ENCODE assay signal across 11 cellular contexts in the genomic region with DNA sequence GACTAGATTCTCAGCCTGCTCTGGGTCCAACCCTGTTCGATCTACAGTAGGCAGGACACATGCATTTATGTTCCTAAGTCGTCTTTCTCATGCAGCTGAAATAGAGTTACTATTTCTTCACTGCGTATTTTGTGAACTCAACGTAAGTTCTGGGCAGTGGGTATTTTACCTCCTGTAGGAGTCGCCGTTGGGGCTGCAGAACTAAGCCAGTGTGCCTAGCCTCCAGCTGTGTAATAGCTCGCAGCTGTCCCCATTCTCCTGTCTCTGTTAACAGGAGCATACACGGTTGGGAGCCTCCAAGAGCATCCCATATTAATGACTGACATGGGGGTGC. TPM values are rescaled to one million over a fixed set of nuclear protein-coding genes. Genes with fewer than 3 reads are reported as not detected.
DNase-seq lines count a peak whose midpoint lies in the region; ATAC-seq and TF ChIP-seq lines count a peak whose summit lies in the region.
"Had no signal": no experiment of that assay in that cellular context is flagged by ENCODE, and none has a peak within 500 bp of the region (broad histone marks: within the 10 kb centered on the region; RNA-seq: fewer than 3 reads in every experiment).

No MANE protein-coding gene starts in this region.

- H3K27me3 ChIP-seq in thoracic aorta (replicated peaks; ENCODE audit: insufficient read depth): no peaks in the 10 kb centered on the region
- H3K27me3 ChIP-seq in esophagus squamous epithelium: no peaks in the 10 kb centered on the region
- H3K27me3 ChIP-seq: suprapubic skin had no signal

- H3K4me3 ChIP-seq in thoracic aorta (peak overlapping the region; percentile 68), esophagus squamous epithelium (peak overlapping the region in 1 of 4 donors; percentile 35)

- DNase-seq in activated CD4-positive, alpha-beta T cell treated with anti-CD3 and anti-CD28 coated beads for 36 hours: no peak
- DNase-seq in activated CD4-positive, alpha-beta T cell treated with anti-CD3 and anti-CD28 coated beads, Interleukin-2, amount 10 ng/mL, durations not matched to agents 7 days and 5 days: no peak
- DNase-seq in left ventricle myocardium superior (no peak), thoracic aorta (ENCODE audit: low spot score) (no peak), esophagus squamous epithelium (lab: John Stamatoyannopoulos, UW) (no peak)

- TF ChIP-seq CTCF in thoracic aorta (IDR thresholded peaks at IDR 0.05) (no peak), esophagus squamous epithelium (IDR thresholded peaks at IDR 0.05) (no peak)

- TF ChIP-seq POLR2A in esophagus squamous epithelium (IDR thresholded peaks at IDR 0.05): no peak

- H3K27ac ChIP-seq in thoracic aorta (peak overlapping the region; percentile 87 to 89), esophagus squamous epithelium (peak overlapping the region in 1 of 4 donors; percentile 82)

- peaks cover 18% of the 10 kb centered on the region for H3K4me1 Mint-ChIP-seq in activated CD4-positive, alpha-beta T cell treated with anti-CD3 and anti-CD28 coated beads for 36 hours
- peaks cover 12% of the 10 kb centered on the region for H3K4me1 Mint-ChIP-seq in activated CD4-positive, alpha-beta T cell treated with anti-CD3 and anti-CD28 coated beads, Interleukin-2, amount 10 ng/mL, durations not matched to agents 7 days and 5 days
- peaks cover 10% of the 10 kb centered on the region for H3K4me1 Mint-ChIP-seq in activated T-helper 17 cell treated with anti-CD3 and anti-CD28 coated beads, Interleukin-2, amount 50 U/mL, for 72 hours

- H3K9me3 ChIP-seq in thoracic aorta (no peaks in the 10 kb centered on the region), esophagus squamous epithelium (no peaks in the 10 kb centered on the region)
- H3K9me3 ChIP-seq: suprapubic skin had no signal

- no peak for ATAC-seq in activated CD4-positive, alpha-beta T cell treated with anti-CD3 and anti-CD28 coated beads for 36 hours
- no peak for ATAC-seq in activated T-helper 17 cell treated with anti-CD3 and anti-CD28 coated beads, Interleukin-2, amount 50 U/mL, for 72 hours (replicated peaks)
- ATAC-seq in left ventricle myocardium superior (peak; percentile 55), thoracic aorta (ENCODE audit: insufficient number of reproducible peaks, low FRiP score, low read depth) (no peak), HG02973 (IDR thresholded peaks at IDR 0.05; ENCODE audit: unreplicated experiment) (no peak), HG03520 (IDR thresholded peaks at IDR 0.05; ENCODE audit: unreplicated experiment) (no peak)

- POLR2A ChIA-PET in activated CD4-positive, alpha-beta T cell treated with anti-CD3 and anti-CD28 coated beads for 36 hours (lab: Charles Lee): interaction anchor here (0.5 kb wide), 1 partner anchor 14 kb away, joined by 5 read pairs; no protein-coding TSS in a partner anchor
- POLR2A ChIA-PET in activated CD4-positive, alpha-beta T cell treated with anti-CD3 and anti-CD28 coated beads, Interleukin-2, amount 10 ng/mL, durations not matched to agents 7 days and 5 days (lab: Charles Lee): no interaction called here

- WGBS in esophagus squamous epithelium, 2 donors: 62 to 81% methylated on average over 6 to 8 of the region's 8 CpGs

- intact Hi-C loops in activated CD4-positive, alpha-beta T cell treated with anti-CD3 and anti-CD28 coated beads for 36 hours (cut with DNase I, micrococcal nuclease): loop anchor here in 1 of 2 experiments (1.0 kb wide), 2 partner anchors 99 to 142 kb away; no protein-coding TSS in a partner anchor
- intact Hi-C loops in left ventricle myocardium superior (cut with micrococcal nuclease) (no loop called here), esophagus squamous epithelium (cut with DNase I) (no loop called here)

- peak overlapping the region; percentile 61 for H3K4me3 Mint-ChIP-seq in activated CD4-positive, alpha-beta T cell treated with anti-CD3 and anti-CD28 coated beads for 36 hours
- H3K4me3 Mint-ChIP-seq in activated CD4-positive, alpha-beta T cell treated with anti-CD3 and anti-CD28 coated beads, Interleukin-2, amount 10 ng/mL, durations not matched to agents 7 days and 5 days: no peak overlapping the region
- peak overlapping the region; percentile 64 for H3K4me3 Mint-ChIP-seq in activated T-helper 17 cell treated with anti-CD3 and anti-CD28 coated beads, Interleukin-2, amount 50 U/mL, for 72 hours
- H3K4me3 Mint-ChIP-seq: activated CD4-positive, alpha-beta memory T cell treated with anti-CD3 and anti-CD28 coated beads, Interleukin-2, amount 10 ng/mL, durations not matched to agents 7 days and 5 days had no signal

- H3K27me3 Mint-ChIP-seq in activated CD4-positive, alpha-beta T cell treated with anti-CD3 and anti-CD28 coated beads for 36 hours: peaks cover 14% of the 10 kb centered on the region
- peaks cover 5% of the 10 kb centered on the region for H3K27me3 Mint-ChIP-seq in activated CD4-positive, alpha-beta T cell treated with anti-CD3 and anti-CD28 coated beads, Interleukin-2, amount 10 ng/mL, durations not matched to agents 7 days and 5 days
- H3K27me3 Mint-ChIP-seq in activated T-helper 17 cell treated with anti-CD3 and anti-CD28 coated beads, Interleukin-2, amount 50 U/mL, for 72 hours: peaks cover 5% of the 10 kb centered on the region

- H3K27ac Mint-ChIP-seq in activated CD4-positive, alpha-beta T cell treated with anti-CD3 and anti-CD28 coated beads for 36 hours: peak overlapping the region; percentile 60
- H3K27ac Mint-ChIP-seq in activated CD4-positive, alpha-beta T cell treated with anti-CD3 and anti-CD28 coated beads, Interleukin-2, amount 10 ng/mL, durations not matched to agents 7 days and 5 days: no peak overlapping the region
- no peak overlapping the region for H3K27ac Mint-ChIP-seq in activated T-helper 17 cell treated with anti-CD3 and anti-CD28 coated beads, Interleukin-2, amount 50 U/mL, for 72 hours
- H3K27ac Mint-ChIP-seq: activated CD4-positive, alpha-beta memory T cell treated with anti-CD3 and anti-CD28 coated beads, Interleukin-2, amount 10 ng/mL, durations not matched to agents 7 days and 5 days had no signal

- H3K4me1 ChIP-seq in thoracic aorta (ENCODE audit: control insufficient read depth in 1 of 2, low read depth in 2 of 2) (peaks cover 8 to 19% of the 10 kb centered on the region in 2 donors), esophagus squamous epithelium (peaks cover 30 to 49% (median 34%) of the 10 kb centered on the region in 3 donors)

- CTCF ChIA-PET in activated CD4-positive, alpha-beta T cell treated with anti-CD3 and anti-CD28 coated beads for 36 hours (lab: Charles Lee): interaction anchor here (1.0 to 2.8 kb wide), 3 partner anchors 30 to 115 kb away, joined by 3 to 15 read pairs (median 4); no protein-coding TSS in a partner anchor
- CTCF ChIA-PET in activated CD4-positive, alpha-beta T cell treated with anti-CD3 and anti-CD28 coated beads, Interleukin-2, amount 10 ng/mL, durations not matched to agents 7 days and 5 days (lab: Charles Lee): interaction anchor here (0.6 kb wide), 1 partner anchor 35 kb away, joined by 4 read pairs; no protein-coding TSS in a partner anchor

- H3K9me3 Mint-ChIP-seq in activated CD4-positive, alpha-beta T cell treated with anti-CD3 and anti-CD28 coated beads for 36 hours (ENCODE audit: low read depth): peaks cover 2% of the 10 kb centered on the region
- no peaks in the 10 kb centered on the region for H3K9me3 Mint-ChIP-seq in activated CD4-positive, alpha-beta T cell treated with anti-CD3 and anti-CD28 coated beads, Interleukin-2, amount 10 ng/mL, durations not matched to agents 7 days and 5 days
- H3K9me3 Mint-ChIP-seq in activated T-helper 17 cell treated with anti-CD3 and anti-CD28 coated beads, Interleukin-2, amount 50 U/mL, for 72 hours: no peaks in the 10 kb centered on the region

- H3K36me3 ChIP-seq in thoracic aorta: no peaks in the 10 kb centered on the region
- H3K36me3 ChIP-seq in esophagus squamous epithelium: no peaks in the 10 kb centered on the region
- H3K36me3 ChIP-seq: suprapubic skin had no signal

- H3K36me3 Mint-ChIP-seq in activated CD4-positive, alpha-beta T cell treated with anti-CD3 and anti-CD28 coated beads for 36 hours (ENCODE audit: low read depth): no peaks in the 10 kb centered on the region
- no peaks in the 10 kb centered on the region for H3K36me3 Mint-ChIP-seq in activated CD4-positive, alpha-beta T cell treated with anti-CD3 and anti-CD28 coated beads, Interleukin-2, amount 10 ng/mL, durations not matched to agents 7 days and 5 days (ENCODE audit: low read depth)
- no peaks in the 10 kb centered on the region for H3K36me3 Mint-ChIP-seq in activated T-helper 17 cell treated with anti-CD3 and anti-CD28 coated beads, Interleukin-2, amount 50 U/mL, for 72 hours (ENCODE audit: low read depth)

RNA-seq across cellular contexts. Expression of a gene that starts 58.4 kb away (rescaled TPM):
- 1 to 10 TPM in 1 of 2 experiments, under 1 TPM in 1; 0.98 to 1.4 TPM for total RNA-seq in activated CD4-positive, alpha-beta T cell treated with anti-CD3 and anti-CD28 coated beads for 36 hours
- under 1 TPM; 0.25 to 0.27 TPM for total RNA-seq in activated CD4-positive, alpha-beta T cell treated with anti-CD3 and anti-CD28 coated beads, Interleukin-2, amount 10 ng/mL, durations not matched to agents 7 days and 5 days
- 1 to 10 TPM; 1.1 to 4.7 TPM for total RNA-seq in activated T-helper 17 cell treated with anti-CD3 and anti-CD28 coated beads, Interleukin-2, amount 50 U/mL, for 72 hours
- total RNA-seq in left ventricle myocardium superior (1.4 TPM), thoracic aorta (10 to 100 TPM; 17.7 to 48.3 TPM), esophagus squamous epithelium (1 to 10 TPM; 4.1 to 8.8 (median 4.4) TPM)
- total RNA-seq: OCI-LY7 had no signal
